8 cellular contexts compared by ENCODE assay signal in genomic region chr19:19515764-19516519, GRCh38. TPM values are rescaled to one million over a fixed set of nuclear protein-coding genes. Genes with fewer than 3 reads are reported as not detected.
DNase-seq lines count a peak whose midpoint lies in the region; ATAC-seq and TF ChIP-seq lines count a peak whose summit lies in the region.

NDUFA13 (plus strand) TSS chr19:19516225; CDS start chr19:19516239, 14 bp downstream.

- H3K4me1 ChIP-seq in PC-3 (ENCODE audit: insufficient read depth, low read length) (peaks cover 15% of the 10 kb centered on the region; the same call in 1 of the 2 replicates), esophagus (ENCODE audit: control insufficient read depth in 2 of 2, insufficient read depth in 2 of 2, low read length in 1 of 2) (peaks cover 0 to 11% of the 10 kb centered on the region in 2 donors), mucosa of rectum (ENCODE audit: control insufficient read depth in 2 of 2, insufficient read depth in 2 of 2, low read length in 2 of 2) (peaks cover 7 to 14% of the 10 kb centered on the region in 2 donors)

- H3K27me3 ChIP-seq in PC-3 (ENCODE audit: low read length) (no peaks in the 10 kb centered on the region), esophagus (ENCODE audit: control insufficient read depth in 1 of 2, insufficient read depth in 2 of 2, low read length in 2 of 2) (no peaks in the 10 kb centered on the region), mucosa of rectum (ENCODE audit: control insufficient read depth in 2 of 2, insufficient read depth in 2 of 2, low read length in 2 of 2) (no peaks in the 10 kb centered on the region)

- peak; percentile 84 for DNase-seq in DMS114 treated with DMSO at 0.1 percent for 48 hours (lab: John Stamatoyannopoulos, UW; ENCODE audit: unreplicated experiment)
- peak; percentile 86 for DNase-seq in Jurkat, Clone E6-1 (ENCODE audit: low read depth, low spot score)
- DNase-seq in PC-3 = peak; percentile 97
- DNase-seq in activated T-cell treated with anti-CD3 and anti-CD28 coated beads for 48 hours (ENCODE audit: low read depth) = peak; percentile 91
- peak; percentile 83 to 97 for DNase-seq in stimulated activated CD8-positive, alpha-beta memory T cell treated with anti-CD3 and anti-CD28 coated beads, Interleukin-4, amount 100 ng/mL, for 4 hours (ENCODE audit: low read depth in 2 of 2, low spot score in 1 of 2)

- WGBS in esophagus, 2 donors = 2 to 3% methylated on average over 56 to 57 of the region's 57 CpGs

- POLR2A ChIA-PET in PC-3 (lab: Charles Lee; ENCODE audit: unreplicated experiment) = interaction anchor here (0.5 kb wide), 1 partner anchor 97 kb away, joined by 3 read pairs; no protein-coding TSS in a partner anchor

- H3K4me2 ChIP-seq in PC-3 (ENCODE audit: low read length) = peak within 1 kb of the TSS; percentile 88

- H3K4me3 ChIP-seq in Jurkat, Clone E6-1 (ENCODE audit: low read length) = peak within 1 kb of the TSS; percentile 96
- peak within 1 kb of the TSS; percentile 99 for H3K4me3 ChIP-seq in PC-3 (ENCODE audit: low read length)
- H3K4me3 ChIP-seq in esophagus (ENCODE audit: low read depth in 1 of 2, low read length in 2 of 2) = peak within 1 kb of the TSS; percentile 77 to 85
- H3K4me3 ChIP-seq in mucosa of rectum (ENCODE audit: low read length in 2 of 2) = peak within 1 kb of the TSS; percentile 76 to 98

- H3K36me3 ChIP-seq in PC-3 (ENCODE audit: low read depth, low read length) (peaks cover 7% of the 10 kb centered on the region; the same call in 1 of the 2 replicates), esophagus (ENCODE audit: control insufficient read depth in 2 of 2, insufficient read depth in 2 of 2, low read length in 1 of 2) (no peaks in the 10 kb centered on the region), mucosa of rectum (ENCODE audit: control insufficient read depth in 2 of 2, insufficient read depth in 2 of 2, low read length in 2 of 2) (peaks cover 0 to 13% of the 10 kb centered on the region in 2 donors)

- peak within 1 kb of the TSS; percentile 42 for H3K27ac ChIP-seq in PC-3 (ENCODE audit: low read length)
- H3K27ac ChIP-seq in esophagus (ENCODE audit: low read depth in 2 of 2, low read length in 1 of 2) = peak within 1 kb of the TSS; percentile 72 to 86
- H3K27ac ChIP-seq in mucosa of rectum (ENCODE audit: low read depth in 2 of 2, low read length in 2 of 2) = peak within 1 kb of the TSS; percentile 84

- H3K9ac ChIP-seq in PC-3 (ENCODE audit: low read length) (peak within 1 kb of the TSS; percentile 83), mucosa of rectum (ENCODE audit: low read depth in 1 of 2, low read length in 2 of 2) (peak within 1 kb of the TSS; percentile 87 to 95)

- H3K9me3 ChIP-seq in PC-3 (ENCODE audit: low read length) (no peaks in the 10 kb centered on the region), esophagus (ENCODE audit: control insufficient read depth in 2 of 2, insufficient read depth in 1 of 2, low read depth in 1 of 2, low read length in 1 of 2) (peaks cover 0 to 9% of the 10 kb centered on the region in 2 donors), mucosa of rectum (ENCODE audit: control insufficient read depth in 2 of 2, low read length in 2 of 2) (no peaks in the 10 kb centered on the region)

- peaks cover 47% of the 10 kb centered on the region for H3K79me2 ChIP-seq in PC-3 (ENCODE audit: low read length)

- H3F3A ChIP-seq in PC-3 (ENCODE audit: low read length, unreplicated experiment) = no peaks in the 10 kb centered on the region

- CTCF ChIA-PET in PC-3 (lab: Charles Lee) = no interaction called here

- intact Hi-C loops in PC-3 (cut with micrococcal nuclease) = no loop called here

- H2AFZ ChIP-seq in PC-3 (ENCODE audit: low read length) = peak within 1 kb of the TSS; percentile 86

- TF ChIP-seq CTCF in PC-3 (conservative IDR thresholded peaks at IDR 0.05; ENCODE audit: low read depth, low read length) = no peak; the same call in 1 of the 2 replicates

- ATAC-seq in GM21619 (IDR thresholded peaks at IDR 0.05; ENCODE audit: unreplicated experiment) = peak; percentile 89
- ATAC-seq in PC-3 = peak; percentile 90

- TSS peak; percentile 94 for BruUV-seq in PC-3 (replicated peaks; lab: Mats Ljungman, UMichigan)

- H3K9me2 ChIP-seq in PC-3 (replicated peaks; ENCODE audit: low read length) = no peaks in the 10 kb centered on the region

- H4K20me1 ChIP-seq in PC-3 (ENCODE audit: low read length) = no peaks in the 10 kb centered on the region

RNA-seq across cellular contexts. Expression of gene NDUFA13, which starts in this region (rescaled TPM):
- 667 TPM for polyA plus RNA-seq in Jurkat, Clone E6-1 (2012; ENCODE audit: insufficient read depth, insufficient read length)
- total RNA-seq in PC-3 (2014; rRNA removed) = 380 and 481 TPM in 2 replicates
- polyA plus RNA-seq in esophagus = 100 to 1,000 TPM; 273 to 353 TPM

Comparison
In these comparisons a context has a peak if more than half of its experiments do, and no peak if none do; other contexts are left out.
1. Peak in every context shown above with its lines: DNase-seq, ATAC-seq, H3K4me3 ChIP-seq and H3K27ac ChIP-seq.